In the genomic region with DNA sequence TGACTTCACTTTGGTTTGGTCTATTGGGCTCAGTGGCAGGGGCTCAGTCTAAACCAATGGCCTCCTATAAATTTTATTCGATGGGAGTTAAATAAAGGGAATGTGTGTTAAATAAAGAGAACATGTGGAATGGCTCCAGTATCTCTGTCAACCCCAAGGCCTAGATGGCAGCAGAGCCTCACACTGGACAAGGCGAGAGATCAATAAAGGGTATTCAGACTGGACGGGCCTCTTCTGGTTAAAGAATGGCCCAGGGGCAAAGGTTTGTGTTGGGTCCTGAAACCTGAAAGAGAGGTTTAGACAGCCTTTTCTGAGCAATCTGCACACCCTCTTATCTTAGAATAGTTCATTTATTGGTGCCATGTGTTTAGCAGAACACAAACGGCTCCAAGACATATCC, we compare ENCODE assay signal across 25 cellular contexts. TPM values are rescaled to one million over a fixed set of nuclear protein-coding genes. Genes with fewer than 3 reads are reported as not detected.
"Had no signal": no experiment of that assay in that cellular context is flagged by ENCODE, and none has a peak within 500 bp of the region (broad histone marks: within the 10 kb centered on the region; RNA-seq: fewer than 3 reads in every experiment).

No MANE protein-coding gene starts in this region.

- DNase-seq: activated CD4-positive, alpha-beta memory T cell treated with anti-CD3 and anti-CD28 coated beads, Interleukin-2, amount 10 ng/mL, durations not matched to agents 7 days and 5 days; activated CD4-positive, alpha-beta T cell treated with anti-CD3 and anti-CD28 coated beads for 48 hours; activated CD8-positive, alpha-beta memory T cell treated with anti-CD3 and anti-CD28 coated beads, Interleukin-2, amount 50 U/mL, for 4 hours; activated naive CD4-positive, alpha-beta T cell treated with anti-CD3 and anti-CD28 coated beads for 36 hours; activated T-cell treated with anti-CD3 and anti-CD28 coated beads, Interleukin-2, amount 50 U/mL, for 4 hours; anterior cingulate cortex; caudate nucleus; foreskin keratinocyte; hypothalamus; left lung; mammary epithelial cell; midbrain; stimulated activated CD4-positive, alpha-beta T cell treated with anti-CD3 and anti-CD28 coated beads, Interleukin-15, amount 100 ng/mL, for 24 hours; stimulated activated CD4-positive, alpha-beta T cell treated with anti-CD3 and anti-CD28 coated beads, Interleukin-2, amount 100 ng/mL, for 48 hours; upper lobe of right lung had no signal

- H3K4me3 ChIP-seq: left lung, prostate gland, right atrium auricular region, upper lobe of right lung had no signal

- H3K36me3 ChIP-seq: left lung, prostate gland, right atrium auricular region, upper lobe of right lung had no signal

- H3K4me3 Mint-ChIP-seq: activated CD4-positive, alpha-beta memory T cell treated with anti-CD3 and anti-CD28 coated beads, Interleukin-2, amount 10 ng/mL, durations not matched to agents 7 days and 5 days; activated naive CD4-positive, alpha-beta T cell treated with anti-CD3 and anti-CD28 coated beads for 36 hours; activated T-cell treated with anti-CD3 and anti-CD28 coated beads, Interleukin-2, amount 50 U/mL, for 4 hours; brain; neural crest cell; T-helper 2 cell treated with Interferon-gamma antibody and Interleukin-4, amounts not matched to agents 5 μg/mL and 100 μg/mL, for 36 hours; WTC11 had no signal

- H3K27me3 ChIP-seq: foreskin keratinocyte, left lung, right atrium auricular region, upper lobe of right lung had no signal

- H3K9me3 ChIP-seq: prostate gland, upper lobe of right lung had no signal

- ATAC-seq: activated T-cell treated with anti-CD3 and anti-CD28 coated beads, Interleukin-2, amount 50 U/mL, for 4 hours; foreskin keratinocyte; left lung; upper lobe of right lung; WTC11 had no signal

- H3K4me1 ChIP-seq: foreskin keratinocyte, prostate gland, right atrium auricular region, upper lobe of right lung had no signal

- H3K27ac ChIP-seq: foreskin keratinocyte, prostate gland, right atrium auricular region, upper lobe of right lung had no signal

- H3K9me3 Mint-ChIP-seq: T-helper 2 cell treated with Interferon-gamma antibody and Interleukin-4, amounts not matched to agents 5 μg/mL and 100 μg/mL, for 36 hours had no signal

- H3K36me3 Mint-ChIP-seq: brain had no signal

- H3K27ac Mint-ChIP-seq: activated CD4-positive, alpha-beta memory T cell treated with anti-CD3 and anti-CD28 coated beads, Interleukin-2, amount 10 ng/mL, durations not matched to agents 7 days and 5 days; activated naive CD4-positive, alpha-beta T cell treated with anti-CD3 and anti-CD28 coated beads for 36 hours; brain; T-helper 2 cell treated with Interferon-gamma antibody and Interleukin-4, amounts not matched to agents 5 μg/mL and 100 μg/mL, for 36 hours; WTC11 had no signal

- H3K4me1 Mint-ChIP-seq: brain, neural crest cell, WTC11 had no signal

RNA-seq across cellular contexts. Expression of a gene that starts 35.5 kb away (rescaled TPM):
- total RNA-seq: activated CD4-positive, alpha-beta memory T cell treated with anti-CD3 and anti-CD28 coated beads, Interleukin-2, amount 10 ng/mL, durations not matched to agents 7 days and 5 days; activated naive CD4-positive, alpha-beta T cell treated with anti-CD3 and anti-CD28 coated beads for 36 hours; activated T-cell treated with anti-CD3 and anti-CD28 coated beads, Interleukin-2, amount 50 U/mL, for 4 hours; dermis microvascular lymphatic vessel endothelial cell; foreskin keratinocyte; left lung; neural crest cell; osteoblast; prostate gland; right atrium auricular region; skeletal muscle tissue; upper lobe of right lung; WTC11 had no signal
- polyA plus RNA-seq: foreskin keratinocyte, keratinocyte, mammary epithelial cell had no signal
